1 cellular context compared by ENCODE assay signal in the genomic region with DNA sequence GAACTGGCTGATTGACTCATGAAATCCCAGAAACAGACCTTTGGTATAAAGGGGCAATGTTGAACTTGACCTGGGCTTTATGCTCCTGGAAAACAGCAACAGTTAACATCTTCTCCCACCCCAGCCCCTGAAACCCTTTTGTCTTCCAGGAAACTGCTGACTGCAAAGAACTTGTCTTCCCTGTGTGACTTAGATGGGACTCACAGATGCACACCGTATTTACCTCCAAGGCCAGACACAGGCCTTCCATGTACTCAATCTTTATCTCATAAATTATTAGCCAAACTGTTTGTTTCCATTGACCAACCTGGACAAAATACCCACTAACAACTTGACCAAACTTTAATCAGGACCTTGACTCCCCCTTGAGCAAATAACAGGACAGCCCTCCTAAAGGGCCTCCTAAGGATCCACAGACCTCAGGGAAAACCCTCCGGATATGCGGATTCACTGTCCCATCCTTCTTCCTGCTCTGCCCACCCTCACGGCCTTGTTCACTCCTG.
TF ChIP-seq lines count a peak whose summit lies in the region.

No MANE protein-coding gene starts in this region.

TF ChIP-seq in HepG2, 621 proteins besides CTCF, POLR2A, EP300 and RAD21 (continued from another document and continues in another):
- TF ChIP-seq, protein P1, sequence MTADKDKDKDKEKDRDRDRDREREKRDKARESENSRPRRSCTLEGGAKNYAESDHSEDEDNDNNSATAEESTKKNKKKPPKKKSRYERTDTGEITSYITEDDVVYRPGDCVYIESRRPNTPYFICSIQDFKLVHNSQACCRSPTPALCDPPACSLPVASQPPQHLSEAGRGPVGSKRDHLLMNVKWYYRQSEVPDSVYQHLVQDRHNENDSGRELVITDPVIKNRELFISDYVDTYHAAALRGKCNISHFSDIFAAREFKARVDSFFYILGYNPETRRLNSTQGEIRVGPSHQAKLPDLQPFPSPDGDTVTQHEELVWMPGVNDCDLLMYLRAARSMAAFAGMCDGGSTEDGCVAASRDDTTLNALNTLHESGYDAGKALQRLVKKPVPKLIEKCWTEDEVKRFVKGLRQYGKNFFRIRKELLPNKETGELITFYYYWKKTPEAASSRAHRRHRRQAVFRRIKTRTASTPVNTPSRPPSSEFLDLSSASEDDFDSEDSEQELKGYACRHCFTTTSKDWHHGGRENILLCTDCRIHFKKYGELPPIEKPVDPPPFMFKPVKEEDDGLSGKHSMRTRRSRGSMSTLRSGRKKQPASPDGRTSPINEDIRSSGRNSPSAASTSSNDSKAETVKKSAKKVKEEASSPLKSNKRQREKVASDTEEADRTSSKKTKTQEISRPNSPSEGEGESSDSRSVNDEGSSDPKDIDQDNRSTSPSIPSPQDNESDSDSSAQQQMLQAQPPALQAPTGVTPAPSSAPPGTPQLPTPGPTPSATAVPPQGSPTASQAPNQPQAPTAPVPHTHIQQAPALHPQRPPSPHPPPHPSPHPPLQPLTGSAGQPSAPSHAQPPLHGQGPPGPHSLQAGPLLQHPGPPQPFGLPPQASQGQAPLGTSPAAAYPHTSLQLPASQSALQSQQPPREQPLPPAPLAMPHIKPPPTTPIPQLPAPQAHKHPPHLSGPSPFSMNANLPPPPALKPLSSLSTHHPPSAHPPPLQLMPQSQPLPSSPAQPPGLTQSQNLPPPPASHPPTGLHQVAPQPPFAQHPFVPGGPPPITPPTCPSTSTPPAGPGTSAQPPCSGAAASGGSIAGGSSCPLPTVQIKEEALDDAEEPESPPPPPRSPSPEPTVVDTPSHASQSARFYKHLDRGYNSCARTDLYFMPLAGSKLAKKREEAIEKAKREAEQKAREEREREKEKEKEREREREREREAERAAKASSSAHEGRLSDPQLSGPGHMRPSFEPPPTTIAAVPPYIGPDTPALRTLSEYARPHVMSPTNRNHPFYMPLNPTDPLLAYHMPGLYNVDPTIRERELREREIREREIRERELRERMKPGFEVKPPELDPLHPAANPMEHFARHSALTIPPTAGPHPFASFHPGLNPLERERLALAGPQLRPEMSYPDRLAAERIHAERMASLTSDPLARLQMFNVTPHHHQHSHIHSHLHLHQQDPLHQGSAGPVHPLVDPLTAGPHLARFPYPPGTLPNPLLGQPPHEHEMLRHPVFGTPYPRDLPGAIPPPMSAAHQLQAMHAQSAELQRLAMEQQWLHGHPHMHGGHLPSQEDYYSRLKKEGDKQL (CRISPR knock-in tag; IDR thresholded peaks at IDR 0.05; ENCODE audit: low read depth), result peak; percentile 22; the same call in 1 of the 2 replicates
- TF ChIP-seq ZNF772 (CRISPR knock-in tag; IDR thresholded peaks at IDR 0.05) (no peak), NCOA5 (CRISPR knock-in tag; IDR thresholded peaks at IDR 0.05) (no peak), MEIS2 (CRISPR knock-in tag; IDR thresholded peaks at IDR 0.05) (no peak), ZNF577 (CRISPR knock-in tag; IDR thresholded peaks at IDR 0.05; ENCODE audit: borderline replicate concordance, low read depth) (no peak), ZNF644 (CRISPR knock-in tag; IDR thresholded peaks at IDR 0.05; ENCODE audit: low read depth) (no peak), PHF21A (CRISPR knock-in tag; IDR thresholded peaks at IDR 0.05) (peak; percentile 35; the same call in 1 of the 2 replicates), SP2 (CRISPR knock-in tag; IDR thresholded peaks at IDR 0.05) (no peak), ZNF670 (CRISPR knock-in tag; IDR thresholded peaks at IDR 0.05; ENCODE audit: borderline replicate concordance) (no peak), ZNF496 (CRISPR knock-in tag; IDR thresholded peaks at IDR 0.05; ENCODE audit: insufficient replicate concordance) (no peak), ZFP36L2 (CRISPR knock-in tag; IDR thresholded peaks at IDR 0.05) (no peak), POLR2AphosphoS2 (IDR thresholded peaks at IDR 0.05; ENCODE audit: low read depth, low read length) (no peak), MBD4 (IDR thresholded peaks at IDR 0.05; ENCODE audit: borderline replicate concordance, low read length) (no peak), FOXP1 (IDR thresholded peaks at IDR 0.05) (no peak), FOXP1 (CRISPR knock-in tag; IDR thresholded peaks at IDR 0.05) (0 out of 2 replicates have a peak, but pooled peaks have one; percentile 7), DNMT1 (CRISPR knock-in tag; IDR thresholded peaks at IDR 0.05) (no peak), ZBTB1 (CRISPR knock-in tag; IDR thresholded peaks at IDR 0.05; ENCODE audit: borderline replicate concordance) (no peak), ZNF713 (CRISPR knock-in tag; IDR thresholded peaks at IDR 0.05) (no peak), ZNF878 (CRISPR knock-in tag; IDR thresholded peaks at IDR 0.05) (no peak), ZNF205 (CRISPR knock-in tag; IDR thresholded peaks at IDR 0.05) (no peak), TCF12 (IDR thresholded peaks at IDR 0.05) (no peak), TCF12 (CRISPR knock-in tag; IDR thresholded peaks at IDR 0.05) (no peak), ARHGAP35 (CRISPR knock-in tag; IDR thresholded peaks at IDR 0.05; ENCODE audit: borderline replicate concordance) (no peak), BCL6 (CRISPR knock-in tag; IDR thresholded peaks at IDR 0.05) (peak; percentile 90)
- TF ChIP-seq, protein P2, sequence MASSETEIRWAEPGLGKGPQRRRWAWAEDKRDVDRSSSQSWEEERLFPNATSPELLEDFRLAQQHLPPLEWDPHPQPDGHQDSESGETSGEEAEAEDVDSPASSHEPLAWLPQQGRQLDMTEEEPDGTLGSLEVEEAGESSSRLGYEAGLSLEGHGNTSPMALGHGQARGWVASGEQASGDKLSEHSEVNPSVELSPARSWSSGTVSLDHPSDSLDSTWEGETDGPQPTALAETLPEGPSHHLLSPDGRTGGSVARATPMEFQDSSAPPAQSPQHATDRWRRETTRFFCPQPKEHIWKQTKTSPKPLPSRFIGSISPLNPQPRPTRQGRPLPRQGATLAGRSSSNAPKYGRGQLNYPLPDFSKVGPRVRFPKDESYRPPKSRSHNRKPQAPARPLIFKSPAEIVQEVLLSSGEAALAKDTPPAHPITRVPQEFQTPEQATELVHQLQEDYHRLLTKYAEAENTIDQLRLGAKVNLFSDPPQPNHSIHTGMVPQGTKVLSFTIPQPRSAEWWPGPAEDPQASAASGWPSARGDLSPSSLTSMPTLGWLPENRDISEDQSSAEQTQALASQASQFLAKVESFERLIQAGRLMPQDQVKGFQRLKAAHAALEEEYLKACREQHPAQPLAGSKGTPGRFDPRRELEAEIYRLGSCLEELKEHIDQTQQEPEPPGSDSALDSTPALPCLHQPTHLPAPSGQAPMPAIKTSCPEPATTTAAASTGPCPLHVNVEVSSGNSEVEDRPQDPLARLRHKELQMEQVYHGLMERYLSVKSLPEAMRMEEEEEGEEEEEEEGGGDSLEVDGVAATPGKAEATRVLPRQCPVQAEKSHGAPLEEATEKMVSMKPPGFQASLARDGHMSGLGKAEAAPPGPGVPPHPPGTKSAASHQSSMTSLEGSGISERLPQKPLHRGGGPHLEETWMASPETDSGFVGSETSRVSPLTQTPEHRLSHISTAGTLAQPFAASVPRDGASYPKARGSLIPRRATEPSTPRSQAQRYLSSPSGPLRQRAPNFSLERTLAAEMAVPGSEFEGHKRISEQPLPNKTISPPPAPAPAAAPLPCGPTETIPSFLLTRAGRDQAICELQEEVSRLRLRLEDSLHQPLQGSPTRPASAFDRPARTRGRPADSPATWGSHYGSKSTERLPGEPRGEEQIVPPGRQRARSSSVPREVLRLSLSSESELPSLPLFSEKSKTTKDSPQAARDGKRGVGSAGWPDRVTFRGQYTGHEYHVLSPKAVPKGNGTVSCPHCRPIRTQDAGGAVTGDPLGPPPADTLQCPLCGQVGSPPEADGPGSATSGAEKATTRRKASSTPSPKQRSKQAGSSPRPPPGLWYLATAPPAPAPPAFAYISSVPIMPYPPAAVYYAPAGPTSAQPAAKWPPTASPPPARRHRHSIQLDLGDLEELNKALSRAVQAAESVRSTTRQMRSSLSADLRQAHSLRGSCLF (CRISPR knock-in tag; IDR thresholded peaks at IDR 0.05; ENCODE audit: borderline replicate concordance), result no peak
- TF ChIP-seq, protein P3, sequence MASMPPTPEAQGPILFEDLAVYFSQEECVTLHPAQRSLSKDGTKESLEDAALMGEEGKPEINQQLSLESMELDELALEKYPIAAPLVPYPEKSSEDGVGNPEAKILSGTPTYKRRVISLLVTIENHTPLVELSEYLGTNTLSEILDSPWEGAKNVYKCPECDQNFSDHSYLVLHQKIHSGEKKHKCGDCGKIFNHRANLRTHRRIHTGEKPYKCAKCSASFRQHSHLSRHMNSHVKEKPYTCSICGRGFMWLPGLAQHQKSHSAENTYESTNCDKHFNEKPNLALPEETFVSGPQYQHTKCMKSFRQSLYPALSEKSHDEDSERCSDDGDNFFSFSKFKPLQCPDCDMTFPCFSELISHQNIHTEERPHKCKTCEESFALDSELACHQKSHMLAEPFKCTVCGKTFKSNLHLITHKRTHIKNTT (CRISPR knock-in tag; IDR thresholded peaks at IDR 0.05), result no peak
- TF ChIP-seq, protein P4, sequence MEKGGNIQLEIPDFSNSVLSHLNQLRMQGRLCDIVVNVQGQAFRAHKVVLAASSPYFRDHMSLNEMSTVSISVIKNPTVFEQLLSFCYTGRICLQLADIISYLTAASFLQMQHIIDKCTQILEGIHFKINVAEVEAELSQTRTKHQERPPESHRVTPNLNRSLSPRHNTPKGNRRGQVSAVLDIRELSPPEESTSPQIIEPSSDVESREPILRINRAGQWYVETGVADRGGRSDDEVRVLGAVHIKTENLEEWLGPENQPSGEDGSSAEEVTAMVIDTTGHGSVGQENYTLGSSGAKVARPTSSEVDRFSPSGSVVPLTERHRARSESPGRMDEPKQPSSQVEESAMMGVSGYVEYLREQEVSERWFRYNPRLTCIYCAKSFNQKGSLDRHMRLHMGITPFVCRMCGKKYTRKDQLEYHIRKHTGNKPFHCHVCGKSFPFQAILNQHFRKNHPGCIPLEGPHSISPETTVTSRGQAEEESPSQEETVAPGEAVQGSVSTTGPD (CRISPR knock-in tag; IDR thresholded peaks at IDR 0.05), result no peak
- TF ChIP-seq, protein P5, sequence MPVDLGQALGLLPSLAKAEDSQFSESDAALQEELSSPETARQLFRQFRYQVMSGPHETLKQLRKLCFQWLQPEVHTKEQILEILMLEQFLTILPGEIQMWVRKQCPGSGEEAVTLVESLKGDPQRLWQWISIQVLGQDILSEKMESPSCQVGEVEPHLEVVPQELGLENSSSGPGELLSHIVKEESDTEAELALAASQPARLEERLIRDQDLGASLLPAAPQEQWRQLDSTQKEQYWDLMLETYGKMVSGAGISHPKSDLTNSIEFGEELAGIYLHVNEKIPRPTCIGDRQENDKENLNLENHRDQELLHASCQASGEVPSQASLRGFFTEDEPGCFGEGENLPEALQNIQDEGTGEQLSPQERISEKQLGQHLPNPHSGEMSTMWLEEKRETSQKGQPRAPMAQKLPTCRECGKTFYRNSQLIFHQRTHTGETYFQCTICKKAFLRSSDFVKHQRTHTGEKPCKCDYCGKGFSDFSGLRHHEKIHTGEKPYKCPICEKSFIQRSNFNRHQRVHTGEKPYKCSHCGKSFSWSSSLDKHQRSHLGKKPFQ (CRISPR knock-in tag; IDR thresholded peaks at IDR 0.05; ENCODE audit: insufficient replicate concordance), result no peak
- TF ChIP-seq, protein P6, sequence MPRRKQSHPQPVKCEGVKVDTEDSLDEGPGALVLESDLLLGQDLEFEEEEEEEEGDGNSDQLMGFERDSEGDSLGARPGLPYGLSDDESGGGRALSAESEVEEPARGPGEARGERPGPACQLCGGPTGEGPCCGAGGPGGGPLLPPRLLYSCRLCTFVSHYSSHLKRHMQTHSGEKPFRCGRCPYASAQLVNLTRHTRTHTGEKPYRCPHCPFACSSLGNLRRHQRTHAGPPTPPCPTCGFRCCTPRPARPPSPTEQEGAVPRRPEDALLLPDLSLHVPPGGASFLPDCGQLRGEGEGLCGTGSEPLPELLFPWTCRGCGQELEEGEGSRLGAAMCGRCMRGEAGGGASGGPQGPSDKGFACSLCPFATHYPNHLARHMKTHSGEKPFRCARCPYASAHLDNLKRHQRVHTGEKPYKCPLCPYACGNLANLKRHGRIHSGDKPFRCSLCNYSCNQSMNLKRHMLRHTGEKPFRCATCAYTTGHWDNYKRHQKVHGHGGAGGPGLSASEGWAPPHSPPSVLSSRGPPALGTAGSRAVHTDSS (CRISPR knock-in tag; conservative IDR thresholded peaks at IDR 0.05), result no peak
- TF ChIP-seq, protein P7, sequence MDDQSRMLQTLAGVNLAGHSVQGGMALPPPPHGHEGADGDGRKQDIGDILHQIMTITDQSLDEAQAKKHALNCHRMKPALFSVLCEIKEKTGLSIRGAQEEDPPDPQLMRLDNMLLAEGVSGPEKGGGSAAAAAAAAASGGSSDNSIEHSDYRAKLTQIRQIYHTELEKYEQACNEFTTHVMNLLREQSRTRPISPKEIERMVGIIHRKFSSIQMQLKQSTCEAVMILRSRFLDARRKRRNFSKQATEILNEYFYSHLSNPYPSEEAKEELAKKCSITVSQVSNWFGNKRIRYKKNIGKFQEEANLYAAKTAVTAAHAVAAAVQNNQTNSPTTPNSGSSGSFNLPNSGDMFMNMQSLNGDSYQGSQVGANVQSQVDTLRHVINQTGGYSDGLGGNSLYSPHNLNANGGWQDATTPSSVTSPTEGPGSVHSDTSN (CRISPR knock-in tag; IDR thresholded peaks at IDR 0.05; ENCODE audit: borderline replicate concordance), result no peak
- TF ChIP-seq, protein P8, sequence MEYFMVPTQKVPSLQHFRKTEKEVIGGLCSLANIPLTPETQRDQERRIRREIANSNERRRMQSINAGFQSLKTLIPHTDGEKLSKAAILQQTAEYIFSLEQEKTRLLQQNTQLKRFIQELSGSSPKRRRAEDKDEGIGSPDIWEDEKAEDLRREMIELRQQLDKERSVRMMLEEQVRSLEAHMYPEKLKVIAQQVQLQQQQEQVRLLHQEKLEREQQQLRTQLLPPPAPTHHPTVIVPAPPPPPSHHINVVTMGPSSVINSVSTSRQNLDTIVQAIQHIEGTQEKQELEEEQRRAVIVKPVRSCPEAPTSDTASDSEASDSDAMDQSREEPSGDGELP (IDR thresholded peaks at IDR 0.05; ENCODE audit: borderline replicate concordance, low read depth), result no peak
- TF ChIP-seq, protein P9, sequence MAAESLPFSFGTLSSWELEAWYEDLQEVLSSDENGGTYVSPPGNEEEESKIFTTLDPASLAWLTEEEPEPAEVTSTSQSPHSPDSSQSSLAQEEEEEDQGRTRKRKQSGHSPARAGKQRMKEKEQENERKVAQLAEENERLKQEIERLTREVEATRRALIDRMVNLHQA (CRISPR knock-in tag; IDR thresholded peaks at IDR 0.05), result no peak
- TF ChIP-seq, protein P10, sequence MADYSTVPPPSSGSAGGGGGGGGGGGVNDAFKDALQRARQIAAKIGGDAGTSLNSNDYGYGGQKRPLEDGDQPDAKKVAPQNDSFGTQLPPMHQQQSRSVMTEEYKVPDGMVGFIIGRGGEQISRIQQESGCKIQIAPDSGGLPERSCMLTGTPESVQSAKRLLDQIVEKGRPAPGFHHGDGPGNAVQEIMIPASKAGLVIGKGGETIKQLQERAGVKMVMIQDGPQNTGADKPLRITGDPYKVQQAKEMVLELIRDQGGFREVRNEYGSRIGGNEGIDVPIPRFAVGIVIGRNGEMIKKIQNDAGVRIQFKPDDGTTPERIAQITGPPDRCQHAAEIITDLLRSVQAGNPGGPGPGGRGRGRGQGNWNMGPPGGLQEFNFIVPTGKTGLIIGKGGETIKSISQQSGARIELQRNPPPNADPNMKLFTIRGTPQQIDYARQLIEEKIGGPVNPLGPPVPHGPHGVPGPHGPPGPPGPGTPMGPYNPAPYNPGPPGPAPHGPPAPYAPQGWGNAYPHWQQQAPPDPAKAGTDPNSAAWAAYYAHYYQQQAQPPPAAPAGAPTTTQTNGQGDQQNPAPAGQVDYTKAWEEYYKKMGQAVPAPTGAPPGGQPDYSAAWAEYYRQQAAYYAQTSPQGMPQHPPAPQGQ (CRISPR knock-in tag; IDR thresholded peaks at IDR 0.05; ENCODE audit: borderline replicate concordance), result no peak
